In the genomic region with DNA sequence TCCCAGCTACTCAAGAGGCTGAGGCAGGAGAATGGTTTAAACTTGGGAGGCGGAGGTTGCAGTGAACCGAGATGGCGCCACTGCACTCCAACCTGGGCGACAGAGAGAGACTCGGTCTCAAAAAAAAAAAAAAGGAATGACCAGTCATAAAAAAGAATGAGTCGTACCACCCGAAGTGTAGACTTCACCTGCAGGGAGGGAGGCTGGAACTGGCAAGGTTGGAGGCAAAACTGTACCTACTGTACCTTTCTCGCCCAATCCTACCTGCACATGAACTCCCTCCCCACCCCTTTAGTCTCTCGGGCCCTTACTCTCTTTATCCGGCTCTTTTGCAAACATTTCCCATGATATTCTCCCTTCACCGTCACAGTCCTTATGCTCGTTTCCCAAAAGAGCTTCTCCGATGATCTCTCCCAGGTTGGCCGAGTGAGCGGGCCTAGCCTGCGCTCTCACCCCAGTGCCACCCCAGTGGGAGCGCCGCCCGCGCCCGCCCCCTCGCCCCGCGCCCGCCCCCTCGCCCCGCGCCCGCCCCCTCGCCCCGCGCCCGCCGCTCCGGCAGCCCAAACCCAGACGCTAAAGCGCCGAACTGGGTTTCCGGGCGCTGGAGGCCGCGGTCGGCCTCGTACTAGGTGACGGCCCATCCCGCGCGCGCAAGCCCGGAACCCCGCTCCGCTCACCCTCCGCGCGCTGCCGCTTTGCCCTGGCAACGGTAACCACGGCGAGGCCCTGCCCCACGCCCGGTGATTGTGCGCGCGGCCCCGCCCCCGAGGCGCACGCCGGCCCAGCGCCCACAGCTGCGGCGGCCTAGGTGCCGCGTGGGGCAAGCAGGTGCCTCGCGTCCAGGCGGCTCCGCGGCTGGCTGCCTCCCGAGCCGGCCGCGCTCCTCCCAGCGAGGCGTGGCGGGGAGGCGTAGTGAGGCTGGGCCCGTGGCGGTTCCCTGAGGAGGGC, we compare ENCODE assay signal across 8 cellular contexts. TPM values are rescaled to one million over a fixed set of nuclear protein-coding genes. Genes with fewer than 3 reads are reported as not detected.
DNase-seq lines count a peak whose midpoint lies in the region; ATAC-seq and TF ChIP-seq lines count a peak whose summit lies in the region.

A gene (plus strand): TSS at position 772 of the 948 bp plus-strand sequence. CDS start 294 bp downstream, outside the sequence.

- H3K4me3 ChIP-seq in breast epithelium = peak within 1 kb of the TSS; percentile 48 to 75 (median 53)

- H3K27me3 ChIP-seq in breast epithelium = no peaks in the 10 kb centered on the region

- no peaks in the 10 kb centered on the region for H3K36me3 ChIP-seq in breast epithelium

- ATAC-seq in HG02884 (IDR thresholded peaks at IDR 0.05; ENCODE audit: unreplicated experiment) = peak; percentile 80

- no peak for TF ChIP-seq POLR2A in breast epithelium (IDR thresholded peaks at IDR 0.05)

- TF ChIP-seq CTCF in VCaP (conservative IDR thresholded peaks at IDR 0.05) = peak; percentile 22; the same call in 1 of the 2 replicates
- TF ChIP-seq CTCF in breast epithelium (IDR thresholded peaks at IDR 0.05) = no peak

- DNase-seq in NOMO-1 (lab: John Stamatoyannopoulos, UW; ENCODE audit: unreplicated experiment in 2 of 2) (peak; percentile 22 to 23), NOMO-1 treated with dmso at 0.1 percent for 144 hours (lab: John Stamatoyannopoulos, UW; ENCODE audit: unreplicated experiment) (no peak), NCI-H1694 treated with DMSO at 0.1 percent for 48 hours (lab: John Stamatoyannopoulos, UW) (peak; percentile 11), breast epithelium (ENCODE audit: low spot score in 2 of 2) (peak; percentile 63 to 67), kidney glomerular epithelial cell (lab: John Stamatoyannopoulos, UW) (peak; percentile 44)
- DNase-seq in stimulated activated CD4-positive, alpha-beta T cell treated with anti-CD3 and anti-CD28 coated beads, Interleukin-1b, Interleukin-23, amount 100 ng/mL, for 1 hour (ENCODE audit: low read depth in 2 of 2) = peak; percentile 78 to 86

- intact Hi-C loops in breast epithelium (cut with DNase I; ENCODE audit: low total_unique reads) = no loop called here

- no peaks in the 10 kb centered on the region for H3K4me1 ChIP-seq in breast epithelium

- peak within 1 kb of the TSS; percentile 76 for H3K27ac ChIP-seq in VCaP
- peak within 1 kb of the TSS in 1 of 2 donors; percentile 27 for H3K27ac ChIP-seq in breast epithelium

- no peaks in the 10 kb centered on the region for H3K9me3 ChIP-seq in breast epithelium

RNA-seq across cellular contexts. Expression of the gene that starts here (rescaled TPM):
- not detected for total RNA-seq in breast epithelium

Comparison
In these comparisons a context has a peak if more than half of its experiments do, and no peak if none do; other contexts are left out.
1. Peak in DNase-seq and H3K4me3 ChIP-seq in breast epithelium; RNA of the gene not detected or under 1 TPM.